In genomic region chr20:44532248-44532980, GRCh38 we compare ENCODE assay signal across 8 cellular contexts. TPM values are rescaled to one million over a fixed set of nuclear protein-coding genes. Genes with fewer than 3 reads are reported as not detected.
DNase-seq lines count a peak whose midpoint lies in the region; TF ChIP-seq lines count a peak whose summit lies in the region.

No MANE protein-coding gene starts in this region.

- no peak for TF ChIP-seq CTCF in GM12864 (IDR thresholded peaks at IDR 0.05; ENCODE audit: low read depth, low read length, missing control alignments)
- TF ChIP-seq CTCF in right atrium auricular region (IDR thresholded peaks at IDR 0.05): no peak
- TF ChIP-seq CTCF in glutamatergic neuron (IDR thresholded peaks at IDR 0.05; ENCODE audit: partially characterized antibody, unreplicated experiment): no peak

- no peak overlapping the region for H3K4me3 Mint-ChIP-seq in glutamatergic neuron (ENCODE audit: unreplicated experiment)

- H3K36me3 Mint-ChIP-seq in glutamatergic neuron (ENCODE audit: unreplicated experiment): no peaks in the 10 kb centered on the region

- no peak overlapping the region for H3K27ac Mint-ChIP-seq in glutamatergic neuron (ENCODE audit: unreplicated experiment)

- H3K9ac ChIP-seq in skeletal muscle satellite cell (ENCODE audit: low read depth, low read length): peak overlapping the region; percentile 86

- H3K4me3 ChIP-seq in GM12864 (ENCODE audit: low read depth, low read length) (peak overlapping the region; percentile 66; the same call in 1 of the 2 replicates), right atrium auricular region (peak overlapping the region; percentile 69 to 86), skeletal muscle satellite cell (ENCODE audit: low read length) (peak overlapping the region; percentile 77)

- H3K27me3 Mint-ChIP-seq in glutamatergic neuron (ENCODE audit: unreplicated experiment): no peaks in the 10 kb centered on the region

- no peaks in the 10 kb centered on the region for H3K36me3 ChIP-seq in right atrium auricular region
- no peaks in the 10 kb centered on the region for H3K36me3 ChIP-seq in skeletal muscle satellite cell (ENCODE audit: insufficient read depth, low read length)

- H3K4me1 ChIP-seq in right atrium auricular region: peaks cover 0 to 14% of the 10 kb centered on the region in 2 donors
- peaks cover 15% of the 10 kb centered on the region for H3K4me1 ChIP-seq in skeletal muscle satellite cell (ENCODE audit: control insufficient read depth, insufficient read depth, low read length)

- no peaks in the 10 kb centered on the region for H3K27me3 ChIP-seq in right atrium auricular region
- H3K27me3 ChIP-seq in skeletal muscle satellite cell (ENCODE audit: control insufficient read depth, insufficient read depth, low read length): no peaks in the 10 kb centered on the region

- no peak for DNase-seq in GM12864 (ENCODE audit: low read depth)
- peak; percentile 24 for DNase-seq in SW480 (ENCODE audit: low spot score)
- DNase-seq in right atrium auricular region (ENCODE audit: low spot score): no peak
- DNase-seq in glutamatergic neuron: no peak
- DNase-seq in central memory CD4-positive, alpha-beta T cell: no peak
- DNase-seq in KG1 (lab: John Stamatoyannopoulos, UW): no peak
- no peak for DNase-seq in SIG-M5 (lab: John Stamatoyannopoulos, UW)

- peak overlapping the region; percentile 87 for H3K4me2 ChIP-seq in skeletal muscle satellite cell (ENCODE audit: low read length)

- peaks cover 4% of the 10 kb centered on the region for H3K9me3 Mint-ChIP-seq in glutamatergic neuron (ENCODE audit: unreplicated experiment)

- peak overlapping the region; percentile 80 to 88 for H3K27ac ChIP-seq in right atrium auricular region

- H3K9me3 ChIP-seq in right atrium auricular region (no peaks in the 10 kb centered on the region), skeletal muscle satellite cell (replicated peaks; ENCODE audit: low read length) (no peaks in the 10 kb centered on the region)

- H3K4me1 Mint-ChIP-seq in glutamatergic neuron (ENCODE audit: low read depth, unreplicated experiment): no peaks in the 10 kb centered on the region

RNA-seq across cellular contexts. Expression of gene SERINC3, which starts 10.5 kb away (rescaled TPM):
- 100 to 1,000 TPM in 1 of 2 donors, 10 to 100 TPM in 1; 85.7 to 112 TPM for total RNA-seq in right atrium auricular region
- 88.7 and 94.8 TPM in 2 replicates for total RNA-seq in skeletal muscle satellite cell (2012; rRNA removed)
- 125 TPM for total RNA-seq in glutamatergic neuron (ENCODE audit: unreplicated experiment)

RNA-seq across cellular contexts. Expression of gene PKIG, which starts 50.0 kb away (rescaled TPM):
- 100 to 1,000 TPM; 237 to 268 TPM for total RNA-seq in right atrium auricular region
- 57.3 and 74.9 TPM in 2 replicates for total RNA-seq in skeletal muscle satellite cell (2012; rRNA removed)
- 42.0 TPM for total RNA-seq in glutamatergic neuron (ENCODE audit: unreplicated experiment)

RNA-seq across cellular contexts. Expression of gene TTPAL, which starts 56.7 kb away (rescaled TPM):
- total RNA-seq in right atrium auricular region (1 to 10 TPM; 3.6 to 6.0 TPM), glutamatergic neuron (ENCODE audit: unreplicated experiment) (18.9 TPM)
- 26.2 and 28.4 TPM in 2 replicates for total RNA-seq in skeletal muscle satellite cell (2012; rRNA removed)
